Comparison of ENCODE assay signal across 1 cellular context in genomic region chr22:42780070-42780540, GRCh38.
TF ChIP-seq lines count a peak whose summit lies in the region.

No MANE protein-coding gene starts in this region.

TF ChIP-seq in K562, 482 proteins besides CTCF, POLR2A, EP300 and RAD21 (continued from another document and continues in another):
- TF ChIP-seq, protein P1, sequence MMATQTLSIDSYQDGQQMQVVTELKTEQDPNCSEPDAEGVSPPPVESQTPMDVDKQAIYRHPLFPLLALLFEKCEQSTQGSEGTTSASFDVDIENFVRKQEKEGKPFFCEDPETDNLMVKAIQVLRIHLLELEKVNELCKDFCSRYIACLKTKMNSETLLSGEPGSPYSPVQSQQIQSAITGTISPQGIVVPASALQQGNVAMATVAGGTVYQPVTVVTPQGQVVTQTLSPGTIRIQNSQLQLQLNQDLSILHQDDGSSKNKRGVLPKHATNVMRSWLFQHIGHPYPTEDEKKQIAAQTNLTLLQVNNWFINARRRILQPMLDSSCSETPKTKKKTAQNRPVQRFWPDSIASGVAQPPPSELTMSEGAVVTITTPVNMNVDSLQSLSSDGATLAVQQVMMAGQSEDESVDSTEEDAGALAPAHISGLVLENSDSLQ (IDR thresholded peaks at IDR 0.05) = no peak
- no peak for TF ChIP-seq BDP1 (IDR thresholded peaks at IDR 0.05; ENCODE audit: insufficient read depth, insufficient read length)
- no peak for TF ChIP-seq TGIF2 (CRISPR knock-in tag; IDR thresholded peaks at IDR 0.05)
- TF ChIP-seq, protein P2, sequence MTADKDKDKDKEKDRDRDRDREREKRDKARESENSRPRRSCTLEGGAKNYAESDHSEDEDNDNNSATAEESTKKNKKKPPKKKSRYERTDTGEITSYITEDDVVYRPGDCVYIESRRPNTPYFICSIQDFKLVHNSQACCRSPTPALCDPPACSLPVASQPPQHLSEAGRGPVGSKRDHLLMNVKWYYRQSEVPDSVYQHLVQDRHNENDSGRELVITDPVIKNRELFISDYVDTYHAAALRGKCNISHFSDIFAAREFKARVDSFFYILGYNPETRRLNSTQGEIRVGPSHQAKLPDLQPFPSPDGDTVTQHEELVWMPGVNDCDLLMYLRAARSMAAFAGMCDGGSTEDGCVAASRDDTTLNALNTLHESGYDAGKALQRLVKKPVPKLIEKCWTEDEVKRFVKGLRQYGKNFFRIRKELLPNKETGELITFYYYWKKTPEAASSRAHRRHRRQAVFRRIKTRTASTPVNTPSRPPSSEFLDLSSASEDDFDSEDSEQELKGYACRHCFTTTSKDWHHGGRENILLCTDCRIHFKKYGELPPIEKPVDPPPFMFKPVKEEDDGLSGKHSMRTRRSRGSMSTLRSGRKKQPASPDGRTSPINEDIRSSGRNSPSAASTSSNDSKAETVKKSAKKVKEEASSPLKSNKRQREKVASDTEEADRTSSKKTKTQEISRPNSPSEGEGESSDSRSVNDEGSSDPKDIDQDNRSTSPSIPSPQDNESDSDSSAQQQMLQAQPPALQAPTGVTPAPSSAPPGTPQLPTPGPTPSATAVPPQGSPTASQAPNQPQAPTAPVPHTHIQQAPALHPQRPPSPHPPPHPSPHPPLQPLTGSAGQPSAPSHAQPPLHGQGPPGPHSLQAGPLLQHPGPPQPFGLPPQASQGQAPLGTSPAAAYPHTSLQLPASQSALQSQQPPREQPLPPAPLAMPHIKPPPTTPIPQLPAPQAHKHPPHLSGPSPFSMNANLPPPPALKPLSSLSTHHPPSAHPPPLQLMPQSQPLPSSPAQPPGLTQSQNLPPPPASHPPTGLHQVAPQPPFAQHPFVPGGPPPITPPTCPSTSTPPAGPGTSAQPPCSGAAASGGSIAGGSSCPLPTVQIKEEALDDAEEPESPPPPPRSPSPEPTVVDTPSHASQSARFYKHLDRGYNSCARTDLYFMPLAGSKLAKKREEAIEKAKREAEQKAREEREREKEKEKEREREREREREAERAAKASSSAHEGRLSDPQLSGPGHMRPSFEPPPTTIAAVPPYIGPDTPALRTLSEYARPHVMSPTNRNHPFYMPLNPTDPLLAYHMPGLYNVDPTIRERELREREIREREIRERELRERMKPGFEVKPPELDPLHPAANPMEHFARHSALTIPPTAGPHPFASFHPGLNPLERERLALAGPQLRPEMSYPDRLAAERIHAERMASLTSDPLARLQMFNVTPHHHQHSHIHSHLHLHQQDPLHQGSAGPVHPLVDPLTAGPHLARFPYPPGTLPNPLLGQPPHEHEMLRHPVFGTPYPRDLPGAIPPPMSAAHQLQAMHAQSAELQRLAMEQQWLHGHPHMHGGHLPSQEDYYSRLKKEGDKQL (CRISPR knock-in tag; IDR thresholded peaks at IDR 0.05; ENCODE audit: borderline replicate concordance) = no peak
- TF ChIP-seq, protein P3, sequence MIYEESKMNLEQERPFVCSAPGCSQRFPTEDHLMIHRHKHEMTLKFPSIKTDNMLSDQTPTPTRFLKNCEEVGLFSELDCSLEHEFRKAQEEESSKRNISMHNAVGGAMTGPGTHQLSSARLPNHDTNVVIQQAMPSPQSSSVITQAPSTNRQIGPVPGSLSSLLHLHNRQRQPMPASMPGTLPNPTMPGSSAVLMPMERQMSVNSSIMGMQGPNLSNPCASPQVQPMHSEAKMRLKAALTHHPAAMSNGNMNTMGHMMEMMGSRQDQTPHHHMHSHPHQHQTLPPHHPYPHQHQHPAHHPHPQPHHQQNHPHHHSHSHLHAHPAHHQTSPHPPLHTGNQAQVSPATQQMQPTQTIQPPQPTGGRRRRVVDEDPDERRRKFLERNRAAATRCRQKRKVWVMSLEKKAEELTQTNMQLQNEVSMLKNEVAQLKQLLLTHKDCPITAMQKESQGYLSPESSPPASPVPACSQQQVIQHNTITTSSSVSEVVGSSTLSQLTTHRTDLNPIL (CRISPR knock-in tag; IDR thresholded peaks at IDR 0.05) = no peak
- TF ChIP-seq MIER1 (IDR thresholded peaks at IDR 0.05; ENCODE audit: low read depth) = no peak
- peak; percentile 19; the same call in 1 of the 2 replicates for TF ChIP-seq BCOR (IDR thresholded peaks at IDR 0.05)
- TF ChIP-seq MLLT1 (IDR thresholded peaks at IDR 0.05) = peak; percentile 52 to 54; a peak in 1 of 4 replicates
- no peak for TF ChIP-seq JUND (IDR thresholded peaks at IDR 0.05; ENCODE audit: borderline replicate concordance, low read depth, low read length)
- no peak for TF ChIP-seq JUND (tag; IDR thresholded peaks at IDR 0.05; ENCODE audit: borderline replicate concordance, low read depth, low read length)
- TF ChIP-seq ZNF76 (CRISPR knock-in tag; IDR thresholded peaks at IDR 0.05; ENCODE audit: borderline replicate concordance) = no peak
- no peak for TF ChIP-seq CSDE1 (IDR thresholded peaks at IDR 0.05)
- no peak for TF ChIP-seq STAT6 (CRISPR knock-in tag; IDR thresholded peaks at IDR 0.05)
- no peak for TF ChIP-seq NFE2L1 (tag; IDR thresholded peaks at IDR 0.05; ENCODE audit: borderline replicate concordance, low read depth)
- no peak for TF ChIP-seq GMEB1 (CRISPR knock-in tag; IDR thresholded peaks at IDR 0.05)
- peak; percentile 53; the same call in 1 of the 2 replicates for TF ChIP-seq SMC3 (conservative IDR thresholded peaks at IDR 0.05; ENCODE audit: insufficient read depth, low read depth, low read length)
- TF ChIP-seq ZNF512 (tag; IDR thresholded peaks at IDR 0.05) = no peak
- TF ChIP-seq, protein P4, sequence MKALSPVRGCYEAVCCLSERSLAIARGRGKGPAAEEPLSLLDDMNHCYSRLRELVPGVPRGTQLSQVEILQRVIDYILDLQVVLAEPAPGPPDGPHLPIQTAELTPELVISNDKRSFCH (CRISPR knock-in tag; IDR thresholded peaks at IDR 0.05) = no peak
- TF ChIP-seq, protein P4 (tag; IDR thresholded peaks at IDR 0.05) = no peak
- peak; percentile 81 for TF ChIP-seq SPI1 (IDR thresholded peaks at IDR 0.05; ENCODE audit: borderline replicate concordance, low read depth, low read length)
- TF ChIP-seq, protein P5, sequence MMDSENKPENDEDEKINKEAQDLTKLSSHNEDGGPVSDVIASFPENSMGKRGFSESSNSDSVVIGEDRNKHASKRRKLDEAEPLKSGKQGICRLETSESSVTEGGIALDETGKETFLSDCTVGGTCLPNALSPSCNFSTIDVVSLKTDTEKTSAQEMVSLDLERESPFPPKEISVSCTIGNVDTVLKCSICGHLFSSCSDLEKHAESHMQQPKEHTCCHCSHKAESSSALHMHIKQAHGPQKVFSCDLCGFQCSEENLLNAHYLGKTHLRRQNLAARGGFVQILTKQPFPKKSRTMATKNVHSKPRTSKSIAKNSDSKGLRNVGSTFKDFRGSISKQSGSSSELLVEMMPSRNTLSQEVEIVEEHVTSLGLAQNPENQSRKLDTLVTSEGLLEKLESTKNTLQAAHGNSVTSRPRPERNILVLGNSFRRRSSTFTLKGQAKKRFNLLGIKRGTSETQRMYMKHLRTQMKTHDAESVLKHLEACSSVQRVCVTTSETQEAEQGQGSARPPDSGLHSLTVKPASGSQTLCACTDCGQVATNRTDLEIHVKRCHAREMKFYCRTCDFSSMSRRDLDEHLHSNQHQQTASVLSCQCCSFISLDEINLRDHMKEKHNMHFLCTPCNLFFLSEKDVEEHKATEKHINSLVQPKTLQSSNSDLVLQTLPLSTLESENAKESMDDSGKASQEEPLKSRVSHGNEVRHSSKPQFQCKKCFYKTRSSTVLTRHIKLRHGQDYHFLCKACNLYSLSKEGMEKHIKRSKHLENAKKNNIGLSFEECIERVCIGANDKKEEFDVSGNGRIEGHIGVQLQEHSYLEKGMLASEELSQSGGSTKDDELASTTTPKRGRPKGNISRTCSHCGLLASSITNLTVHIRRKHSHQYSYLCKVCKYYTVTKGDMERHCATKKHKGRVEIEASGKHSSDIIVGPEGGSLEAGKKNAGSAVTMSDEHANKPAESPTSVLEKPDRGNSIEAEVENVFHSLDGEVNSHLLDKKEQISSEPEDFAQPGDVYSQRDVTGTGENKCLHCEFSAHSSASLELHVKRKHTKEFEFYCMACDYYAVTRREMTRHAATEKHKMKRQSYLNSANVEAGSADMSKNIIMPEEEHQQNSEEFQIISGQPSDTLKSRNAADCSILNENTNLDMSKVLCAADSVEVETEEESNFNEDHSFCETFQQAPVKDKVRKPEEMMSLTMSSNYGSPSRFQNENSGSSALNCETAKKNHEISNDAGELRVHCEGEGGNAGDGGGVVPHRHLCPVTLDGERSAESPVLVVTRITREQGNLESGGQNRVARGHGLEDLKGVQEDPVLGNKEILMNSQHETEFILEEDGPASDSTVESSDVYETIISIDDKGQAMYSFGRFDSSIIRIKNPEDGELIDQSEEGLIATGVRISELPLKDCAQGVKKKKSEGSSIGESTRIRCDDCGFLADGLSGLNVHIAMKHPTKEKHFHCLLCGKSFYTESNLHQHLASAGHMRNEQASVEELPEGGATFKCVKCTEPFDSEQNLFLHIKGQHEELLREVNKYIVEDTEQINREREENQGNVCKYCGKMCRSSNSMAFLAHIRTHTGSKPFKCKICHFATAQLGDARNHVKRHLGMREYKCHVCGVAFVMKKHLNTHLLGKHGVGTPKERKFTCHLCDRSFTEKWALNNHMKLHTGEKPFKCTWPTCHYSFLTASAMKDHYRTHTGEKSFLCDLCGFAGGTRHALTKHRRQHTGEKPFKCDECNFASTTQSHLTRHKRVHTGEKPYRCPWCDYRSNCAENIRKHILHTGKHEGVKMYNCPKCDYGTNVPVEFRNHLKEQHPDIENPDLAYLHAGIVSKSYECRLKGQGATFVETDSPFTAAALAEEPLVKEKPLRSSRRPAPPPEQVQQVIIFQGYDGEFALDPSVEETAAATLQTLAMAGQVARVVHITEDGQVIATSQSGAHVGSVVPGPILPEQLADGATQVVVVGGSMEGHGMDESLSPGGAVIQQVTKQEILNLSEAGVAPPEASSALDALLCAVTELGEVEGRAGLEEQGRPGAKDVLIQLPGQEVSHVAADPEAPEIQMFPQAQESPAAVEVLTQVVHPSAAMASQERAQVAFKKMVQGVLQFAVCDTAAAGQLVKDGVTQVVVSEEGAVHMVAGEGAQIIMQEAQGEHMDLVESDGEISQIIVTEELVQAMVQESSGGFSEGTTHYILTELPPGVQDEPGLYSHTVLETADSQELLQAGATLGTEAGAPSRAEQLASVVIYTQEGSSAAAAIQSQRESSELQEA (IDR thresholded peaks at IDR 0.05; ENCODE audit: low read depth) = no peak
- no peak for TF ChIP-seq ZNF280A (IDR thresholded peaks at IDR 0.05; ENCODE audit: low read depth, partially characterized antibody)
- TF ChIP-seq TEAD4 (IDR thresholded peaks at IDR 0.05; ENCODE audit: low read length) = peak; percentile 77
- no peak for TF ChIP-seq TEAD4 (CRISPR knock-in tag; IDR thresholded peaks at IDR 0.05; ENCODE audit: borderline replicate concordance)
- TF ChIP-seq SREBF2 (CRISPR knock-in tag; IDR thresholded peaks at IDR 0.05) = no peak
- TF ChIP-seq NR2F6 (CRISPR knock-in tag; IDR thresholded peaks at IDR 0.05) = no peak
